8 cellular contexts compared by ENCODE assay signal in genomic region chr10:121598261-121599249, GRCh38. TPM values are rescaled to one million over a fixed set of nuclear protein-coding genes. Genes with fewer than 3 reads are reported as not detected.
DNase-seq lines count a peak whose midpoint lies in the region; ATAC-seq and TF ChIP-seq lines count a peak whose summit lies in the region.

FGFR2 (minus strand) TSS chr10:121598444; CDS start chr10:121593817, 4,627 bp downstream.

- TF ChIP-seq CTCF in BJ (IDR thresholded peaks at IDR 0.05; ENCODE audit: insufficient read depth, low read depth, low read length): no peak
- TF ChIP-seq CTCF in left lung (IDR thresholded peaks at IDR 0.05): no peak

- no peak for DNase-seq in BJ (ENCODE audit: low read depth)
- peak; percentile 81 for DNase-seq in RKO (ENCODE audit: low spot score)
- peak; percentile 78 to 92 for DNase-seq in left lung
- DNase-seq in stimulated activated effector memory CD8-positive, alpha-beta T cell treated with anti-CD3 and anti-CD28 coated beads, Interleukin-12 subunit alpha, Interleukin-12 subunit beta, amount 100 ng/mL, for 72 hours (ENCODE audit: low spot score in 2 of 2): peak in 1 of 2 donors; percentile 58
- DNase-seq in inferior parietal cortex (ENCODE audit: extremely low spot score): no peak

- intact Hi-C loops in left lung (cut with DNase I): no loop called here

- H3K36me3 Mint-ChIP-seq in stimulated activated effector memory CD8-positive, alpha-beta T cell treated with anti-CD3 and anti-CD28 coated beads, Interleukin-12 subunit alpha, Interleukin-12 subunit beta, amount 100 ng/mL, for 72 hours: no peaks in the 10 kb centered on the region

- peak within 1 kb of the TSS; percentile 62 for H3K27ac ChIP-seq in duodenal mucosa (ENCODE audit: low read depth, low read length)
- peak within 1 kb of the TSS; percentile 48 to 76 for H3K27ac ChIP-seq in left lung

- ATAC-seq in GM19023 (IDR thresholded peaks at IDR 0.05; ENCODE audit: unreplicated experiment) (peak; percentile 87), HG03442 (IDR thresholded peaks at IDR 0.05; ENCODE audit: unreplicated experiment) (peak; percentile 82), left lung (peak; percentile 86)
- ATAC-seq in stimulated activated effector memory CD8-positive, alpha-beta T cell treated with anti-CD3 and anti-CD28 coated beads, Interleukin-12 subunit alpha, Interleukin-12 subunit beta, amount 100 ng/mL, for 72 hours: peak; percentile 60

- peak within 1 kb of the TSS; percentile 24 for H3K4me3 Mint-ChIP-seq in stimulated activated effector memory CD8-positive, alpha-beta T cell treated with anti-CD3 and anti-CD28 coated beads, Interleukin-12 subunit alpha, Interleukin-12 subunit beta, amount 100 ng/mL, for 72 hours

- H3K4me1 ChIP-seq in duodenal mucosa (ENCODE audit: control insufficient read depth in 1 of 2, insufficient read depth in 2 of 2, low read length in 2 of 2): peaks cover 5 to 11% of the 10 kb centered on the region in 2 donors
- H3K4me1 ChIP-seq in left lung: peaks cover 3 to 4% of the 10 kb centered on the region in 2 donors

- no peak within 1 kb of the TSS for H3K27ac Mint-ChIP-seq in stimulated activated effector memory CD8-positive, alpha-beta T cell treated with anti-CD3 and anti-CD28 coated beads, Interleukin-12 subunit alpha, Interleukin-12 subunit beta, amount 100 ng/mL, for 72 hours

- no peaks in the 10 kb centered on the region for H3K9me3 Mint-ChIP-seq in stimulated activated effector memory CD8-positive, alpha-beta T cell treated with anti-CD3 and anti-CD28 coated beads, Interleukin-12 subunit alpha, Interleukin-12 subunit beta, amount 100 ng/mL, for 72 hours

- H3K9ac ChIP-seq in duodenal mucosa (ENCODE audit: low read depth in 1 of 2, low read length in 2 of 2): peak within 1 kb of the TSS; percentile 38 to 54

- H3K4me3 ChIP-seq in BJ (ENCODE audit: low read depth, low read length) (peak within 1 kb of the TSS; percentile 28), duodenal mucosa (ENCODE audit: low read depth in 1 of 2, low read length in 2 of 2) (peak within 1 kb of the TSS; percentile 55 to 77), left lung (peak within 1 kb of the TSS; percentile 43 to 52)

- CTCF ChIA-PET in BJ (lab: Yijun Ruan, JAX): no interaction called here

- H3K27me3 ChIP-seq in BJ (ENCODE audit: control insufficient read depth, insufficient read depth, low read length): peaks cover 17% of the 10 kb centered on the region
- H3K27me3 ChIP-seq in duodenal mucosa (ENCODE audit: control insufficient read depth in 1 of 2, insufficient read depth in 2 of 2, low read length in 2 of 2): peaks cover 4 to 18% of the 10 kb centered on the region in 2 donors
- peaks cover 27 to 94% of the 10 kb centered on the region in 2 donors for H3K27me3 ChIP-seq in left lung

- peaks cover 6% of the 10 kb centered on the region for H3K4me1 Mint-ChIP-seq in stimulated activated effector memory CD8-positive, alpha-beta T cell treated with anti-CD3 and anti-CD28 coated beads, Interleukin-12 subunit alpha, Interleukin-12 subunit beta, amount 100 ng/mL, for 72 hours

- no peaks in the 10 kb centered on the region for H3K9me3 ChIP-seq in duodenal mucosa (ENCODE audit: control insufficient read depth in 1 of 2, low read length in 2 of 2)
- no peaks in the 10 kb centered on the region for H3K9me3 ChIP-seq in left lung

- H3K36me3 ChIP-seq in BJ (ENCODE audit: control insufficient read depth, insufficient read depth, low read length) (no peaks in the 10 kb centered on the region), duodenal mucosa (ENCODE audit: control insufficient read depth in 1 of 2, insufficient read depth in 2 of 2, low read length in 2 of 2) (no peaks in the 10 kb centered on the region), left lung (no peaks in the 10 kb centered on the region)

- POLR2A ChIA-PET in BJ (lab: Charles Lee): no interaction called here

RNA-seq across cellular contexts. Expression of gene FGFR2, which starts in this region (rescaled TPM):
- polyA plus RNA-seq in BJ (2011; rRNA removed): 0.18 and 0.26 TPM in 2 replicates
- polyA minus RNA-seq in BJ (2011; rRNA and poly(A)+ RNA removed): 0.21 and 0.62 TPM in 2 replicates
- total RNA-seq in left lung: 10 to 100 TPM; 48.0 to 71.3 TPM

Comparison
In these comparisons a context has a peak if more than half of its experiments do, and no peak if none do; other contexts are left out.
1. DNase-seq: peak in RKO (single experiment) and left lung (2 of 2); none in BJ (single experiment) and inferior parietal cortex (single experiment).
2. Peak in every context shown above with its lines, with median percentiles within 50 percentile points of each other: H3K4me3 ChIP-seq and ATAC-seq.